In genomic region chr12:122021822-122022392, GRCh38 we compare ENCODE assay signal across 8 cellular contexts. TPM values are rescaled to one million over a fixed set of nuclear protein-coding genes. Genes with fewer than 3 reads are reported as not detected.
A peak's percentile ranks its signal among the peaks of the same experiment; 100 is the strongest.
DNase-seq lines count a peak whose midpoint lies in the region; ATAC-seq and TF ChIP-seq lines count a peak whose summit lies in the region.

BCL7A (plus strand) TSS chr12:122021884; CDS start chr12:122022092, 208 bp downstream.

- peak within 1 kb of the TSS; percentile 71 to 89 (median 84) for H3K4me3 Mint-ChIP-seq in CD4-positive, CD25-positive, alpha-beta regulatory T cell
- H3K4me3 Mint-ChIP-seq in naive thymus-derived CD4-positive, alpha-beta T cell = peak within 1 kb of the TSS; percentile 86 to 96 (median 92)

- peaks cover 42% of the 10 kb centered on the region for H3K79me2 ChIP-seq in OCI-LY1 (ENCODE audit: insufficient read depth, low read length)

- peaks cover 0 to 4% of the 10 kb centered on the region in 2 experiments for H3K9me3 ChIP-seq in CD4-positive, CD25-positive, alpha-beta regulatory T cell (ENCODE audit: control insufficient read depth in 2 of 2, low read length in 2 of 2)
- H3K9me3 ChIP-seq in OCI-LY1 (ENCODE audit: low read length) (peaks cover 7% of the 10 kb centered on the region), stomach smooth muscle (ENCODE audit: control insufficient read depth in 2 of 2, low read length in 2 of 2) (no peaks in the 10 kb centered on the region)
- no peaks in the 10 kb centered on the region for H3K9me3 ChIP-seq in naive thymus-derived CD4-positive, alpha-beta T cell (ENCODE audit: control insufficient read depth in 2 of 3, low read length in 3 of 3)

- ATAC-seq in CD4-positive, CD25-positive, alpha-beta regulatory T cell (ENCODE audit: low read depth in 2 of 2) = peak; percentile 42 to 71
- peak; percentile 27 for ATAC-seq in HG03354 (IDR thresholded peaks at IDR 0.05; ENCODE audit: poor library complexity, severe bottlenecking, unreplicated experiment)
- peak; percentile 86 for ATAC-seq in naive thymus-derived CD4-positive, alpha-beta T cell
- ATAC-seq in GM21786 (IDR thresholded peaks at IDR 0.05; ENCODE audit: unreplicated experiment) = no peak

- peak in 2 of 3 donors; percentile 38 to 58 for DNase-seq in CD4-positive, CD25-positive, alpha-beta regulatory T cell
- peak; percentile 24 for DNase-seq in activated T-helper 1 cell treated with Interleukin-2 at 50 U/mL for 16 hours (ENCODE audit: low read depth)
- DNase-seq in fibroblast of pulmonary artery (ENCODE audit: low read depth) = peak; percentile 81
- DNase-seq in naive thymus-derived CD4-positive, alpha-beta T cell = peak; percentile 28 to 70 (median 64)

- peaks cover 5% of the 10 kb centered on the region for H3K27me3 ChIP-seq in CD4-positive, CD25-positive, alpha-beta regulatory T cell (ENCODE audit: control insufficient read depth, insufficient read depth, low read length)
- H3K27me3 ChIP-seq in OCI-LY1 (ENCODE audit: insufficient read depth, low read length) = no peaks in the 10 kb centered on the region
- no peaks in the 10 kb centered on the region for H3K27me3 ChIP-seq in naive thymus-derived CD4-positive, alpha-beta T cell (ENCODE audit: control insufficient read depth in 2 of 2, insufficient read depth in 2 of 2, low read length in 2 of 2)
- no peaks in the 10 kb centered on the region for H3K27me3 ChIP-seq in stomach smooth muscle (ENCODE audit: control insufficient read depth in 1 of 2, insufficient read depth in 2 of 2, low read length in 2 of 2)

- H4K20me1 ChIP-seq in OCI-LY1 (ENCODE audit: insufficient read depth, low read length) = no peaks in the 10 kb centered on the region

- H3K9ac ChIP-seq in OCI-LY1 (ENCODE audit: low read length) = peak within 1 kb of the TSS; percentile 96
- H3K9ac ChIP-seq in stomach smooth muscle (ENCODE audit: low read length in 2 of 2) = peak within 1 kb of the TSS; percentile 48 to 64

- no peak within 1 kb of the TSS for H3K4me3 ChIP-seq in CD4-positive, CD25-positive, alpha-beta regulatory T cell (ENCODE audit: low read depth, low read length)
- H3K4me3 ChIP-seq in OCI-LY1 (ENCODE audit: low read depth, low read length, poor library complexity, severe bottlenecking) (peak within 1 kb of the TSS; percentile 86), fibroblast of pulmonary artery (replicated peaks; ENCODE audit: low read depth, low read length) (peak within 1 kb of the TSS; percentile 59), stomach smooth muscle (ENCODE audit: low read length in 2 of 2) (peak within 1 kb of the TSS; percentile 65 to 77)
- H3K4me3 ChIP-seq in naive thymus-derived CD4-positive, alpha-beta T cell (ENCODE audit: low read length) = peak within 1 kb of the TSS; percentile 57

- H3K27ac Mint-ChIP-seq in CD4-positive, CD25-positive, alpha-beta regulatory T cell = peak within 1 kb of the TSS in 1 of 3 donors; percentile 26
- H3K27ac Mint-ChIP-seq in naive thymus-derived CD4-positive, alpha-beta T cell = peak within 1 kb of the TSS in 8 of 9 donors; percentile 76 to 96 (median 84)

- TF ChIP-seq CTCF in OCI-LY1 (IDR thresholded peaks at IDR 0.05; ENCODE audit: low read length) = no peak
- TF ChIP-seq CTCF in fibroblast of pulmonary artery (IDR thresholded peaks at IDR 0.05; ENCODE audit: low read length, missing control alignments) = no peak

- peaks cover 0 to 6% (median 0%) of the 10 kb centered on the region in 7 donors for H3K9me3 Mint-ChIP-seq in CD4-positive, CD25-positive, alpha-beta regulatory T cell
- peaks cover 0 to 20% (median 3%) of the 10 kb centered on the region in 11 donors for H3K9me3 Mint-ChIP-seq in naive thymus-derived CD4-positive, alpha-beta T cell

- no peaks in the 10 kb centered on the region for H3F3A ChIP-seq in OCI-LY1 (ENCODE audit: insufficient read depth, low read length)

- no peaks in the 10 kb centered on the region for H3K36me3 Mint-ChIP-seq in CD4-positive, CD25-positive, alpha-beta regulatory T cell
- H3K36me3 Mint-ChIP-seq in naive thymus-derived CD4-positive, alpha-beta T cell = peaks cover 0 to 8% (median 0%) of the 10 kb centered on the region in 5 donors

- peaks cover 57% of the 10 kb centered on the region for H3K27me3 Mint-ChIP-seq in CD4-positive, CD25-positive, alpha-beta regulatory T cell
- peaks cover 5 to 31% (median 6%) of the 10 kb centered on the region in 5 donors for H3K27me3 Mint-ChIP-seq in naive thymus-derived CD4-positive, alpha-beta T cell

- no peaks in the 10 kb centered on the region for H3K36me3 ChIP-seq in CD4-positive, CD25-positive, alpha-beta regulatory T cell (ENCODE audit: control insufficient read depth, insufficient read depth, low read length)
- H3K36me3 ChIP-seq in OCI-LY1 (ENCODE audit: insufficient read depth, low read length) (peaks cover 25% of the 10 kb centered on the region), stomach smooth muscle (ENCODE audit: control insufficient read depth in 2 of 2, insufficient read depth in 2 of 2, low read length in 2 of 2) (no peaks in the 10 kb centered on the region)
- H3K36me3 ChIP-seq in naive thymus-derived CD4-positive, alpha-beta T cell (ENCODE audit: control insufficient read depth in 2 of 3, insufficient read depth in 3 of 3, low read length in 3 of 3) = no peaks in the 10 kb centered on the region

- intact Hi-C loops in naive thymus-derived CD4-positive, alpha-beta T cell (cut with micrococcal nuclease) = loop anchor here (2.0 to 5.0 kb wide), 3 partner anchors 103 to 183 kb away; partner anchors contain the start of gene CFAP251 (in 2 of the 2)

- H3K27ac ChIP-seq in CD4-positive, CD25-positive, alpha-beta regulatory T cell (ENCODE audit: insufficient read depth, low read length, poor library complexity, severe bottlenecking) = no peak within 1 kb of the TSS
- H3K27ac ChIP-seq in OCI-LY1 (ENCODE audit: low read depth, low read length, poor library complexity, severe bottlenecking) = peak within 1 kb of the TSS; percentile 97
- peak within 1 kb of the TSS; percentile 43 for H3K27ac ChIP-seq in naive thymus-derived CD4-positive, alpha-beta T cell (ENCODE audit: low read depth, low read length)
- H3K27ac ChIP-seq in stomach smooth muscle (ENCODE audit: low read length) = peak within 1 kb of the TSS; percentile 80

- CTCF ChIA-PET in naive thymus-derived CD4-positive, alpha-beta T cell (lab: Charles Lee) = interaction anchor here (1.0 kb wide), 1 partner anchor 103 kb away, joined by 3 read pairs; the partner anchor contains the start of gene CFAP251

- no peak within 1 kb of the TSS for H2AFZ ChIP-seq in OCI-LY1 (ENCODE audit: low read length)

- peaks cover 16% of the 10 kb centered on the region for H3K4me1 ChIP-seq in CD4-positive, CD25-positive, alpha-beta regulatory T cell (ENCODE audit: control insufficient read depth, insufficient read depth, low read length, poor library complexity, severe bottlenecking)
- peaks cover 61% of the 10 kb centered on the region for H3K4me1 ChIP-seq in OCI-LY1 (ENCODE audit: insufficient read depth, low read length, severe bottlenecking)
- H3K4me1 ChIP-seq in naive thymus-derived CD4-positive, alpha-beta T cell (ENCODE audit: control insufficient read depth in 2 of 2, insufficient read depth in 2 of 2, low read length in 2 of 2) = peaks cover 0 to 18% of the 10 kb centered on the region in 2 donors
- H3K4me1 ChIP-seq in stomach smooth muscle (ENCODE audit: control insufficient read depth, insufficient read depth, low read length) = peaks cover 20% of the 10 kb centered on the region

- POLR2A ChIA-PET in naive thymus-derived CD4-positive, alpha-beta T cell (lab: Charles Lee) = interaction anchor here (1.1 to 1.2 kb wide), 2 partner anchors 15 to 30 kb away, joined by 3 to 4 read pairs; no protein-coding TSS in a partner anchor

- peak within 1 kb of the TSS; percentile 78 for H3K4me2 ChIP-seq in OCI-LY1 (ENCODE audit: low read length)

- no peaks in the 10 kb centered on the region for H3K9me2 ChIP-seq in OCI-LY1 (ENCODE audit: low read depth, low read length)

- peaks cover 0 to 15% (median 3%) of the 10 kb centered on the region in 4 donors for H3K4me1 Mint-ChIP-seq in CD4-positive, CD25-positive, alpha-beta regulatory T cell
- H3K4me1 Mint-ChIP-seq in naive thymus-derived CD4-positive, alpha-beta T cell = peaks cover 0 to 12% (median 10%) of the 10 kb centered on the region in 7 donors

RNA-seq across cellular contexts. Expression of gene BCL7A, which starts in this region (rescaled TPM):
- 2.0 TPM for total RNA-seq in CD4-positive, CD25-positive, alpha-beta regulatory T cell
- under 1 TPM; 0.35 to 0.98 (median 0.53) TPM for polyA plus RNA-seq in CD4-positive, CD25-positive, alpha-beta regulatory T cell
- total RNA-seq in naive thymus-derived CD4-positive, alpha-beta T cell = 1 to 10 TPM; 4.1 to 6.6 (median 5.4) TPM
- polyA plus RNA-seq in naive thymus-derived CD4-positive, alpha-beta T cell = 10 to 100 TPM in 1 of 2 donors, 1 to 10 TPM in 1; 4.0 to 11.9 TPM

Comparison
In these comparisons a context has a peak if more than half of its experiments do, and no peak if none do; other contexts are left out.
1. DNase-seq: peak in every context shown above with its lines; median percentile 81 in fibroblast of pulmonary artery; 64 in naive thymus-derived CD4-positive, alpha-beta T cell; 48 in CD4-positive, CD25-positive, alpha-beta regulatory T cell; 24 in activated T-helper 1 cell treated with Interleukin-2 at 50 U/mL for 16 hours.